1 cellular context compared by ENCODE assay signal in genomic region chr13:113275387-113275786, GRCh38.
TF ChIP-seq lines count a peak whose summit lies in the region.

No MANE protein-coding gene starts in this region.

TF ChIP-seq in K562, 482 proteins besides CTCF, POLR2A, EP300 and RAD21 (continued from another document):
- TF ChIP-seq ARID3A (IDR thresholded peaks at IDR 0.05; ENCODE audit: borderline replicate concordance, low read depth, low read length) (0 out of 2 replicates have a peak, but pooled peaks have one; percentile 51), JUN (IDR thresholded peaks at IDR 0.05; ENCODE audit: borderline replicate concordance, low read depth, low read length) (peak; percentile 38; the same call in 1 of the 2 replicates), JUN (CRISPR knock-in tag; IDR thresholded peaks at IDR 0.05; ENCODE audit: borderline replicate concordance) (no peak), ATF3 (IDR thresholded peaks at IDR 0.05) (peak; percentile 68), ATF3 (CRISPR knock-in tag; conservative IDR thresholded peaks at IDR 0.05) (no peak), CHAMP1 (IDR thresholded peaks at IDR 0.05) (0 out of 2 replicates have a peak, but pooled peaks have one; percentile 34), DPF2 (IDR thresholded peaks at IDR 0.05) (0 out of 2 replicates have a peak, but pooled peaks have one; percentile 38), YY1 (IDR thresholded peaks at IDR 0.05; ENCODE audit: borderline replicate concordance in 1 of 3, control insufficient read depth in 1 of 3, extremely low read depth in 1 of 3, insufficient read depth in 3 of 3, insufficient read length in 1 of 3, insufficient replicate concordance in 2 of 3, low read depth in 1 of 3, low read length in 2 of 3) (peak in 2 of 3 experiments; percentile 17 to 78), RAD51 (IDR thresholded peaks at IDR 0.05; ENCODE audit: borderline replicate concordance, low read depth) (peak; percentile 14; the same call in 1 of the 2 replicates), HNRNPL (IDR thresholded peaks at IDR 0.05; ENCODE audit: low read depth, low read length) (no peak), ARNT (IDR thresholded peaks at IDR 0.05) (no peak), FIP1L1 (IDR thresholded peaks at IDR 0.05; ENCODE audit: low read depth, low read length, poor library complexity, severe bottlenecking) (no peak), SMC3 (conservative IDR thresholded peaks at IDR 0.05; ENCODE audit: insufficient read depth, low read depth, low read length) (peak; percentile 22; the same call in 1 of the 2 replicates), ZNF398 (CRISPR knock-in tag; IDR thresholded peaks at IDR 0.05) (no peak), KDM4B (IDR thresholded peaks at IDR 0.05; ENCODE audit: borderline replicate concordance in 2 of 2, low read depth in 1 of 2) (no peak), FOSL1 (tag; conservative IDR thresholded peaks at IDR 0.05) (peak; percentile 72), FOXP1 (CRISPR knock-in tag; IDR thresholded peaks at IDR 0.05) (no peak), NELFE (IDR thresholded peaks at IDR 0.05; ENCODE audit: insufficient read depth, insufficient read length) (no peak), NR2C2 (CRISPR knock-in tag; IDR thresholded peaks at IDR 0.05) (no peak), NR2C2 (tag; IDR thresholded peaks at IDR 0.05) (peak; percentile 56; the same call in 1 of the 2 replicates), ZNF146 (CRISPR knock-in tag; IDR thresholded peaks at IDR 0.05; ENCODE audit: unreplicated experiment) (no peak), JUND (IDR thresholded peaks at IDR 0.05; ENCODE audit: borderline replicate concordance, low read depth, low read length) (peak; percentile 75), JUND (tag; IDR thresholded peaks at IDR 0.05; ENCODE audit: borderline replicate concordance, low read depth, low read length) (no peak)
- TF ChIP-seq, protein P1, sequence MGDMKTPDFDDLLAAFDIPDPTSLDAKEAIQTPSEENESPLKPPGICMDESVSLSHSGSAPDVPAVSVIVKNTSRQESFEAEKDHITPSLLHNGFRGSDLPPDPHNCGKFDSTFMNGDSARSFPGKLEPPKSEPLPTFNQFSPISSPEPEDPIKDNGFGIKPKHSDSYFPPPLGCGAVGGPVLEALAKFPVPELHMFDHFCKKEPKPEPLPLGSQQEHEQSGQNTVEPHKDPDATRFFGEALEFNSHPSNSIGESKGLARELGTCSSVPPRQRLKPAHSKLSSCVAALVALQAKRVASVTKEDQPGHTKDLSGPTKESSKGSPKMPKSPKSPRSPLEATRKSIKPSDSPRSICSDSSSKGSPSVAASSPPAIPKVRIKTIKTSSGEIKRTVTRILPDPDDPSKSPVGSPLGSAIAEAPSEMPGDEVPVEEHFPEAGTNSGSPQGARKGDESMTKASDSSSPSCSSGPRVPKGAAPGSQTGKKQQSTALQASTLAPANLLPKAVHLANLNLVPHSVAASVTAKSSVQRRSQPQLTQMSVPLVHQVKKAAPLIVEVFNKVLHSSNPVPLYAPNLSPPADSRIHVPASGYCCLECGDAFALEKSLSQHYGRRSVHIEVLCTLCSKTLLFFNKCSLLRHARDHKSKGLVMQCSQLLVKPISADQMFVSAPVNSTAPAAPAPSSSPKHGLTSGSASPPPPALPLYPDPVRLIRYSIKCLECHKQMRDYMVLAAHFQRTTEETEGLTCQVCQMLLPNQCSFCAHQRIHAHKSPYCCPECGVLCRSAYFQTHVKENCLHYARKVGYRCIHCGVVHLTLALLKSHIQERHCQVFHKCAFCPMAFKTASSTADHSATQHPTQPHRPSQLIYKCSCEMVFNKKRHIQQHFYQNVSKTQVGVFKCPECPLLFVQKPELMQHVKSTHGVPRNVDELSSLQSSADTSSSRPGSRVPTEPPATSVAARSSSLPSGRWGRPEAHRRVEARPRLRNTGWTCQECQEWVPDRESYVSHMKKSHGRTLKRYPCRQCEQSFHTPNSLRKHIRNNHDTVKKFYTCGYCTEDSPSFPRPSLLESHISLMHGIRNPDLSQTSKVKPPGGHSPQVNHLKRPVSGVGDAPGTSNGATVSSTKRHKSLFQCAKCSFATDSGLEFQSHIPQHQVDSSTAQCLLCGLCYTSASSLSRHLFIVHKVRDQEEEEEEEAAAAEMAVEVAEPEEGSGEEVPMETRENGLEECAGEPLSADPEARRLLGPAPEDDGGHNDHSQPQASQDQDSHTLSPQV (IDR thresholded peaks at IDR 0.05), result peak; percentile 39
- TF ChIP-seq, protein P2, sequence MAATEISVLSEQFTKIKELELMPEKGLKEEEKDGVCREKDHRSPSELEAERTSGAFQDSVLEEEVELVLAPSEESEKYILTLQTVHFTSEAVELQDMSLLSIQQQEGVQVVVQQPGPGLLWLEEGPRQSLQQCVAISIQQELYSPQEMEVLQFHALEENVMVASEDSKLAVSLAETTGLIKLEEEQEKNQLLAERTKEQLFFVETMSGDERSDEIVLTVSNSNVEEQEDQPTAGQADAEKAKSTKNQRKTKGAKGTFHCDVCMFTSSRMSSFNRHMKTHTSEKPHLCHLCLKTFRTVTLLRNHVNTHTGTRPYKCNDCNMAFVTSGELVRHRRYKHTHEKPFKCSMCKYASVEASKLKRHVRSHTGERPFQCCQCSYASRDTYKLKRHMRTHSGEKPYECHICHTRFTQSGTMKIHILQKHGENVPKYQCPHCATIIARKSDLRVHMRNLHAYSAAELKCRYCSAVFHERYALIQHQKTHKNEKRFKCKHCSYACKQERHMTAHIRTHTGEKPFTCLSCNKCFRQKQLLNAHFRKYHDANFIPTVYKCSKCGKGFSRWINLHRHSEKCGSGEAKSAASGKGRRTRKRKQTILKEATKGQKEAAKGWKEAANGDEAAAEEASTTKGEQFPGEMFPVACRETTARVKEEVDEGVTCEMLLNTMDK (IDR thresholded peaks at IDR 0.05; ENCODE audit: borderline replicate concordance, insufficient read depth, low read depth, low read length, poor library complexity, severe bottlenecking), result peak; percentile 29
- TF ChIP-seq, protein P3, sequence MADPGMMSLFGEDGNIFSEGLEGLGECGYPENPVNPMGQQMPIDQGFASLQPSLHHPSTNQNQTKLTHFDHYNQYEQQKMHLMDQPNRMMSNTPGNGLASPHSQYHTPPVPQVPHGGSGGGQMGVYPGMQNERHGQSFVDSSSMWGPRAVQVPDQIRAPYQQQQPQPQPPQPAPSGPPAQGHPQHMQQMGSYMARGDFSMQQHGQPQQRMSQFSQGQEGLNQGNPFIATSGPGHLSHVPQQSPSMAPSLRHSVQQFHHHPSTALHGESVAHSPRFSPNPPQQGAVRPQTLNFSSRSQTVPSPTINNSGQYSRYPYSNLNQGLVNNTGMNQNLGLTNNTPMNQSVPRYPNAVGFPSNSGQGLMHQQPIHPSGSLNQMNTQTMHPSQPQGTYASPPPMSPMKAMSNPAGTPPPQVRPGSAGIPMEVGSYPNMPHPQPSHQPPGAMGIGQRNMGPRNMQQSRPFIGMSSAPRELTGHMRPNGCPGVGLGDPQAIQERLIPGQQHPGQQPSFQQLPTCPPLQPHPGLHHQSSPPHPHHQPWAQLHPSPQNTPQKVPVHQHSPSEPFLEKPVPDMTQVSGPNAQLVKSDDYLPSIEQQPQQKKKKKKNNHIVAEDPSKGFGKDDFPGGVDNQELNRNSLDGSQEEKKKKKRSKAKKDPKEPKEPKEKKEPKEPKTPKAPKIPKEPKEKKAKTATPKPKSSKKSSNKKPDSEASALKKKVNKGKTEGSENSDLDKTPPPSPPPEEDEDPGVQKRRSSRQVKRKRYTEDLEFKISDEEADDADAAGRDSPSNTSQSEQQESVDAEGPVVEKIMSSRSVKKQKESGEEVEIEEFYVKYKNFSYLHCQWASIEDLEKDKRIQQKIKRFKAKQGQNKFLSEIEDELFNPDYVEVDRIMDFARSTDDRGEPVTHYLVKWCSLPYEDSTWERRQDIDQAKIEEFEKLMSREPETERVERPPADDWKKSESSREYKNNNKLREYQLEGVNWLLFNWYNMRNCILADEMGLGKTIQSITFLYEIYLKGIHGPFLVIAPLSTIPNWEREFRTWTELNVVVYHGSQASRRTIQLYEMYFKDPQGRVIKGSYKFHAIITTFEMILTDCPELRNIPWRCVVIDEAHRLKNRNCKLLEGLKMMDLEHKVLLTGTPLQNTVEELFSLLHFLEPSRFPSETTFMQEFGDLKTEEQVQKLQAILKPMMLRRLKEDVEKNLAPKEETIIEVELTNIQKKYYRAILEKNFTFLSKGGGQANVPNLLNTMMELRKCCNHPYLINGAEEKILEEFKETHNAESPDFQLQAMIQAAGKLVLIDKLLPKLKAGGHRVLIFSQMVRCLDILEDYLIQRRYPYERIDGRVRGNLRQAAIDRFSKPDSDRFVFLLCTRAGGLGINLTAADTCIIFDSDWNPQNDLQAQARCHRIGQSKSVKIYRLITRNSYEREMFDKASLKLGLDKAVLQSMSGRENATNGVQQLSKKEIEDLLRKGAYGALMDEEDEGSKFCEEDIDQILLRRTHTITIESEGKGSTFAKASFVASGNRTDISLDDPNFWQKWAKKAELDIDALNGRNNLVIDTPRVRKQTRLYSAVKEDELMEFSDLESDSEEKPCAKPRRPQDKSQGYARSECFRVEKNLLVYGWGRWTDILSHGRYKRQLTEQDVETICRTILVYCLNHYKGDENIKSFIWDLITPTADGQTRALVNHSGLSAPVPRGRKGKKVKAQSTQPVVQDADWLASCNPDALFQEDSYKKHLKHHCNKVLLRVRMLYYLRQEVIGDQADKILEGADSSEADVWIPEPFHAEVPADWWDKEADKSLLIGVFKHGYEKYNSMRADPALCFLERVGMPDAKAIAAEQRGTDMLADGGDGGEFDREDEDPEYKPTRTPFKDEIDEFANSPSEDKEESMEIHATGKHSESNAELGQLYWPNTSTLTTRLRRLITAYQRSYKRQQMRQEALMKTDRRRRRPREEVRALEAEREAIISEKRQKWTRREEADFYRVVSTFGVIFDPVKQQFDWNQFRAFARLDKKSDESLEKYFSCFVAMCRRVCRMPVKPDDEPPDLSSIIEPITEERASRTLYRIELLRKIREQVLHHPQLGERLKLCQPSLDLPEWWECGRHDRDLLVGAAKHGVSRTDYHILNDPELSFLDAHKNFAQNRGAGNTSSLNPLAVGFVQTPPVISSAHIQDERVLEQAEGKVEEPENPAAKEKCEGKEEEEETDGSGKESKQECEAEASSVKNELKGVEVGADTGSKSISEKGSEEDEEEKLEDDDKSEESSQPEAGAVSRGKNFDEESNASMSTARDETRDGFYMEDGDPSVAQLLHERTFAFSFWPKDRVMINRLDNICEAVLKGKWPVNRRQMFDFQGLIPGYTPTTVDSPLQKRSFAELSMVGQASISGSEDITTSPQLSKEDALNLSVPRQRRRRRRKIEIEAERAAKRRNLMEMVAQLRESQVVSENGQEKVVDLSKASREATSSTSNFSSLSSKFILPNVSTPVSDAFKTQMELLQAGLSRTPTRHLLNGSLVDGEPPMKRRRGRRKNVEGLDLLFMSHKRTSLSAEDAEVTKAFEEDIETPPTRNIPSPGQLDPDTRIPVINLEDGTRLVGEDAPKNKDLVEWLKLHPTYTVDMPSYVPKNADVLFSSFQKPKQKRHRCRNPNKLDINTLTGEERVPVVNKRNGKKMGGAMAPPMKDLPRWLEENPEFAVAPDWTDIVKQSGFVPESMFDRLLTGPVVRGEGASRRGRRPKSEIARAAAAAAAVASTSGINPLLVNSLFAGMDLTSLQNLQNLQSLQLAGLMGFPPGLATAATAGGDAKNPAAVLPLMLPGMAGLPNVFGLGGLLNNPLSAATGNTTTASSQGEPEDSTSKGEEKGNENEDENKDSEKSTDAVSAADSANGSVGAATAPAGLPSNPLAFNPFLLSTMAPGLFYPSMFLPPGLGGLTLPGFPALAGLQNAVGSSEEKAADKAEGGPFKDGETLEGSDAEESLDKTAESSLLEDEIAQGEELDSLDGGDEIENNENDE (IDR thresholded peaks at IDR 0.05; ENCODE audit: low read depth, low read length), result no peak
